8 cellular contexts compared by ENCODE assay signal in genomic region chr4:113684534-113685091, GRCh38.
DNase-seq lines count a peak whose midpoint lies in the region; ATAC-seq and TF ChIP-seq lines count a peak whose summit lies in the region.

No MANE protein-coding gene starts in this region.

- H3K27ac ChIP-seq in psoas muscle, result peak overlapping the region; percentile 82

- peak overlapping the region; percentile 85 for H3K27ac Mint-ChIP-seq in activated CD4-positive, alpha-beta memory T cell treated with anti-CD3 and anti-CD28 coated beads, Interleukin-2, amount 10 ng/mL, durations not matched to agents 7 days and 5 days
- H3K27ac Mint-ChIP-seq in immature natural killer cell, result peak overlapping the region in 3 of 6 donors; percentile 5 to 36 (median 12)

- H3K4me1 ChIP-seq in psoas muscle, result peaks cover 41% of the 10 kb centered on the region

- peaks cover 49% of the 10 kb centered on the region for H3K36me3 Mint-ChIP-seq in activated CD4-positive, alpha-beta memory T cell treated with anti-CD3 and anti-CD28 coated beads, Interleukin-2, amount 10 ng/mL, durations not matched to agents 7 days and 5 days (ENCODE audit: low read depth)
- H3K36me3 Mint-ChIP-seq in immature natural killer cell, result peaks cover 8 to 18% (median 17%) of the 10 kb centered on the region in 3 donors

- CTCF ChIA-PET in activated CD4-positive, alpha-beta memory T cell treated with anti-CD3 and anti-CD28 coated beads, Interleukin-2, amount 10 ng/mL, durations not matched to agents 7 days and 5 days (lab: Charles Lee), result interaction anchor here (0.7 to 2.5 kb wide), 3 partner anchors 57 to 307 kb away, joined by 3 to 14 read pairs (median 4); no protein-coding TSS in a partner anchor

- DNase-seq in AG09309 (ENCODE audit: low read depth) (peak; percentile 27), H7 (peak; percentile 5), globus pallidus (ENCODE audit: low spot score) (peak; percentile 58), psoas muscle (peak; percentile 62 to 83), immature natural killer cell (no peak), GOT3 (lab: John Stamatoyannopoulos, UW) (no peak), HK-2 (ENCODE audit: unreplicated experiment) (no peak)
- DNase-seq in activated CD4-positive, alpha-beta memory T cell treated with anti-CD3 and anti-CD28 coated beads, Interleukin-2, amount 10 ng/mL, durations not matched to agents 7 days and 5 days, result peak; percentile 42

- peaks cover 56% of the 10 kb centered on the region for H3K4me1 Mint-ChIP-seq in activated CD4-positive, alpha-beta memory T cell treated with anti-CD3 and anti-CD28 coated beads, Interleukin-2, amount 10 ng/mL, durations not matched to agents 7 days and 5 days
- peaks cover 39 to 65% of the 10 kb centered on the region in 2 donors for H3K4me1 Mint-ChIP-seq in immature natural killer cell

- H3K9me3 ChIP-seq in psoas muscle, result no peaks in the 10 kb centered on the region

- ATAC-seq in psoas muscle, result peak; percentile 96 to 99 (median 98)

- POLR2A ChIA-PET in activated CD4-positive, alpha-beta memory T cell treated with anti-CD3 and anti-CD28 coated beads, Interleukin-2, amount 10 ng/mL, durations not matched to agents 7 days and 5 days (lab: Charles Lee), result interaction anchor here (0.8 to 2.3 kb wide), 11 partner anchors 23 to 329 kb away, joined by 3 to 14 read pairs (median 4); no protein-coding TSS in a partner anchor

- H3K27me3 Mint-ChIP-seq in activated CD4-positive, alpha-beta memory T cell treated with anti-CD3 and anti-CD28 coated beads, Interleukin-2, amount 10 ng/mL, durations not matched to agents 7 days and 5 days, result no peaks in the 10 kb centered on the region
- H3K27me3 Mint-ChIP-seq in immature natural killer cell (ENCODE audit: low read depth in 3 of 3), result no peaks in the 10 kb centered on the region

- H3K36me3 ChIP-seq in H7 (replicated peaks; ENCODE audit: control insufficient read depth, insufficient read depth, low read length) (no peaks in the 10 kb centered on the region), psoas muscle (ENCODE audit: insufficient read depth in 1 of 2, low read depth in 1 of 2) (no peaks in the 10 kb centered on the region)

- H3K27me3 ChIP-seq in H7 (ENCODE audit: control insufficient read depth, insufficient read depth, low read length), result no peaks in the 10 kb centered on the region
- H3K27me3 ChIP-seq in psoas muscle (ENCODE audit: insufficient read depth in 3 of 3, low read length in 2 of 3), result no peaks in the 10 kb centered on the region

- WGBS in psoas muscle, 3 donors, result 5 to 31% (median 17%) methylated on average over 2 of the region's 2 CpGs

- H3K9me3 Mint-ChIP-seq in activated CD4-positive, alpha-beta memory T cell treated with anti-CD3 and anti-CD28 coated beads, Interleukin-2, amount 10 ng/mL, durations not matched to agents 7 days and 5 days, result peaks cover 14% of the 10 kb centered on the region
- no peaks in the 10 kb centered on the region for H3K9me3 Mint-ChIP-seq in immature natural killer cell

- intact Hi-C loops in psoas muscle (cut with DNase I), result loop anchor here (2.0 kb wide), 1 partner anchor 76 kb away; the partner anchor contains the start of gene CAMK2D (in 2 of the 2)

- H3K4me3 ChIP-seq in AG09309 (ENCODE audit: control insufficient read depth, low read depth, low read length), result no peak overlapping the region
- H3K4me3 ChIP-seq in H7 (ENCODE audit: insufficient read depth, low read depth, low read length), result no peak overlapping the region
- peak overlapping the region; percentile 17 for H3K4me3 ChIP-seq in psoas muscle

- H3K4me3 Mint-ChIP-seq in activated CD4-positive, alpha-beta memory T cell treated with anti-CD3 and anti-CD28 coated beads, Interleukin-2, amount 10 ng/mL, durations not matched to agents 7 days and 5 days, result no peak overlapping the region
- H3K4me3 Mint-ChIP-seq in immature natural killer cell, result no peak overlapping the region

- TF ChIP-seq CTCF in AG09309 (IDR thresholded peaks at IDR 0.05; ENCODE audit: control insufficient read depth, insufficient read depth, low read depth, low read length, missing control alignments) (peak; percentile 45), psoas muscle (IDR thresholded peaks at IDR 0.05) (peak; percentile 56)

Comparison
In these comparisons a context has a peak if more than half of its experiments do, and no peak if none do; other contexts are left out.
1. DNase-seq: peak in AG09309 (single experiment), H7 (single experiment), activated CD4-positive, alpha-beta memory T cell treated with anti-CD3 and anti-CD28 coated beads, Interleukin-2, amount 10 ng/mL, durations not matched to agents 7 days and 5 days (single experiment), globus pallidus (single experiment) and psoas muscle (2 of 2); none in immature natural killer cell (0 of 3), GOT3 (single experiment) and HK-2 (single experiment).